ENCODE assay signal across 8 cellular contexts in genomic region chr11:66744485-66745355, GRCh38. TPM values are rescaled to one million over a fixed set of nuclear protein-coding genes. Genes with fewer than 3 reads are reported as not detected.
DNase-seq lines count a peak whose midpoint lies in the region; ATAC-seq, FAIRE-seq and TF ChIP-seq lines count a peak whose summit lies in the region.

No MANE protein-coding gene starts in this region.

- H3K27me3 Mint-ChIP-seq in astrocyte (ENCODE audit: low read depth, unreplicated experiment): no peaks in the 10 kb centered on the region

- TF ChIP-seq CTCF in astrocyte (IDR thresholded peaks at IDR 0.05; ENCODE audit: insufficient read depth, low read depth, low read length): no peak

- no peak for FAIRE-seq in astrocyte (lab: Jason Lieb, UNC)

- H2AFZ ChIP-seq in astrocyte (ENCODE audit: low read depth, low read length): peak overlapping the region; percentile 100

- DNase-seq in NCI-H187 treated with DMSO at 0.1 percent for 48 hours (lab: John Stamatoyannopoulos, UW): peak; percentile 20
- peak; percentile 81 for DNase-seq in T-helper 22 cell (ENCODE audit: low read depth)
- peak; percentile 22 for DNase-seq in astrocyte (ENCODE audit: low read depth)
- DNase-seq in hepatic stellate cell (ENCODE audit: low spot score): peak; percentile 93
- peak; percentile 89 for DNase-seq in retina

- H3K27ac ChIP-seq in astrocyte (ENCODE audit: low read depth, low read length): peak overlapping the region; percentile 71

- peak overlapping the region; percentile 96 for H3K4me2 ChIP-seq in astrocyte (ENCODE audit: low read length)

- no peaks in the 10 kb centered on the region for H3K9me3 Mint-ChIP-seq in astrocyte (ENCODE audit: unreplicated experiment)

- peak; percentile 54 for ATAC-seq in HG02870 (IDR thresholded peaks at IDR 0.05; ENCODE audit: unreplicated experiment)
- no peak for ATAC-seq in HG02938 (IDR thresholded peaks at IDR 0.05; ENCODE audit: unreplicated experiment)

- peaks cover 2% of the 10 kb centered on the region for H3K4me1 Mint-ChIP-seq in astrocyte (ENCODE audit: low read depth, unreplicated experiment)

- peak; percentile 91 for TF ChIP-seq POLR2A in GM15510 (IDR thresholded peaks at IDR 0.05; ENCODE audit: borderline replicate concordance, extremely low read depth, insufficient read length)

- no peaks in the 10 kb centered on the region for H3K36me3 ChIP-seq in astrocyte (ENCODE audit: insufficient read depth, low read length)

- H3K27me3 ChIP-seq in astrocyte (ENCODE audit: insufficient read depth, low read length): no peaks in the 10 kb centered on the region

- H3K9me3 ChIP-seq in astrocyte (ENCODE audit: insufficient read depth, low read depth, low read length): no peaks in the 10 kb centered on the region

- H4K20me1 ChIP-seq in astrocyte (ENCODE audit: insufficient read depth, low read length): peaks cover 7% of the 10 kb centered on the region

- peak overlapping the region; percentile 18 for H3K27ac Mint-ChIP-seq in astrocyte (ENCODE audit: unreplicated experiment)

- H3K4me1 ChIP-seq in astrocyte (ENCODE audit: insufficient read depth, low read length): peaks cover 12% of the 10 kb centered on the region

- no peaks in the 10 kb centered on the region for H3K36me3 Mint-ChIP-seq in astrocyte (ENCODE audit: low read depth, unreplicated experiment)

- H3K9ac ChIP-seq in astrocyte (ENCODE audit: low read length): peak overlapping the region; percentile 93

- peak overlapping the region; percentile 87 for H3K4me3 ChIP-seq in astrocyte (ENCODE audit: insufficient read depth, low read depth, low read length)

- H3K4me3 Mint-ChIP-seq in astrocyte (ENCODE audit: unreplicated experiment): peak overlapping the region; percentile 90

- peaks cover 8% of the 10 kb centered on the region for H3K79me2 ChIP-seq in astrocyte (ENCODE audit: insufficient read depth, low read length)

RNA-seq across cellular contexts. Expression of gene SPTBN2, which starts 15.7 kb away (rescaled TPM):
- total RNA-seq in astrocyte: 18.2 and 22.7 TPM in 2 replicates

Comparison
In these comparisons a context has a peak if more than half of its experiments do, and no peak if none do; other contexts are left out.
1. DNase-seq: peak in every context shown above with its lines; median percentile 93 in hepatic stellate cell; 89 in retina; 81 in T-helper 22 cell; 22 in astrocyte; 20 in NCI-H187 treated with DMSO at 0.1 percent for 48 hours.